8 cellular contexts compared by ENCODE assay signal in the genomic region with DNA sequence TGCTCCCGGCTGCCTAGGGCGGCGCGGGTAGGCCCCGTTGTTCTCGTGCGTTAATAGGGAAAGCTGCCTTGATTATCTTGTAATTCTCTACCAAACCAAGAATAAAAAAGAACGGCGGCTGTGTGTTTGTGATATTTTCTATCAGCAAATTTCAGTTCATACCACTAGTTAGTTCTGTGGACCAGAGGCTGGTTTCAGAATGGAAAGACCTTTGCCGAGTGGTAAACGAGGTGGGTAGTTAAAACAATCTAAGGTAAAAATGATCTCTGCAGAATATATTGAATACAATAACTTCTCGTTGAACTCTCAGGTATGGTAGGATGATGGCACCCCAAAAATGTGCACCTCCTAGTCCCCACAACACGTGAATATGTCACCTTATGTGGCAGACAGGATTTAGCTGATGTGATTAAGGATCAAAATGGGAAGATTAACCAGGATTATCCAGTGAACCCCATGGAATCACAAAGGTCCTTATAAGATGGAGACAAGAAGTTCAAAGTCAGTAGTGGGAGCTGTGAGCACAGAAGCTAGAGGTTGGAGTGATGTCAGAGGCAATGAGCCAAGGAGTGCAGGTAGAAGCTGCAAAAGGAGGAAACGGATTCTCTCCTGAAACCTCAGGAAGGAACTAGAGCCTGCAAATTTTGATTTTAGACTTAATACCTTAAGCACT. TPM values are rescaled to one million over a fixed set of nuclear protein-coding genes. Genes with fewer than 3 reads are reported as not detected.
DNase-seq lines count a peak whose midpoint lies in the region; ATAC-seq and TF ChIP-seq lines count a peak whose summit lies in the region.

No MANE protein-coding gene starts in this region.

- DNase-seq in DND-41 (no peak), kidney glomerular epithelial cell (lab: John Stamatoyannopoulos, UW) (peak; percentile 51), SHP77 (lab: John Stamatoyannopoulos, UW) (no peak)

- H3K4me3 ChIP-seq in DND-41 (ENCODE audit: low read depth in 1 of 2, low read length in 2 of 2) = peak overlapping the region; percentile 64 to 76

- H3K36me3 Mint-ChIP-seq in activated naive CD8-positive, alpha-beta T cell = no peaks in the 10 kb centered on the region

- no peaks in the 10 kb centered on the region for H3K27me3 ChIP-seq in DND-41 (ENCODE audit: insufficient read depth, low read length, poor library complexity)

- H3K27ac Mint-ChIP-seq in activated naive CD8-positive, alpha-beta T cell = peak overlapping the region; percentile 87

- no peaks in the 10 kb centered on the region for H3K27me3 Mint-ChIP-seq in activated naive CD8-positive, alpha-beta T cell

- TF ChIP-seq CTCF in DND-41 (IDR thresholded peaks at IDR 0.05; ENCODE audit: borderline replicate concordance, extremely low read depth, low read length, poor library complexity, severe bottlenecking) = no peak

- H3K27ac ChIP-seq in DND-41 (ENCODE audit: low read length) (peak overlapping the region; percentile 60), temporal lobe (ENCODE audit: low read depth, low read length) (peak overlapping the region; percentile 54)

- no peaks in the 10 kb centered on the region for H3K9me3 ChIP-seq in DND-41 (ENCODE audit: insufficient read depth, low read length, severe bottlenecking)

- H4K20me1 ChIP-seq in DND-41 (ENCODE audit: insufficient read depth, low read length) = no peaks in the 10 kb centered on the region

- H3K36me3 ChIP-seq in DND-41 (ENCODE audit: insufficient read depth, low read length) = peaks cover 5% of the 10 kb centered on the region; the same call in 1 of the 2 replicates

- H3K4me3 Mint-ChIP-seq in activated naive CD8-positive, alpha-beta T cell = peak overlapping the region; percentile 88

- peak overlapping the region; percentile 96 for H3K9ac ChIP-seq in DND-41 (ENCODE audit: low read depth, low read length)

- H3K79me2 ChIP-seq in DND-41 (ENCODE audit: insufficient read depth, low read length) = peaks cover 39% of the 10 kb centered on the region

- ATAC-seq in DND-41 (ENCODE audit: insufficient read depth, low read depth) (no peak), HG03378 (IDR thresholded peaks at IDR 0.05; ENCODE audit: unreplicated experiment) (peak; percentile 2), HG02973 (IDR thresholded peaks at IDR 0.05; ENCODE audit: unreplicated experiment) (no peak), HG03571 (IDR thresholded peaks at IDR 0.05; ENCODE audit: unreplicated experiment) (no peak)

- peak overlapping the region; percentile 99 for H3K4me2 ChIP-seq in DND-41 (ENCODE audit: insufficient read depth, low read length)

- H3K4me1 Mint-ChIP-seq in activated naive CD8-positive, alpha-beta T cell (ENCODE audit: low read depth) = peaks cover 45% of the 10 kb centered on the region

- H2AFZ ChIP-seq in DND-41 (ENCODE audit: low read depth, low read length) = peak overlapping the region; percentile 91

- peaks cover 40% of the 10 kb centered on the region for H3K4me1 ChIP-seq in DND-41 (ENCODE audit: insufficient read depth, low read length)

- H3K9me3 Mint-ChIP-seq in activated naive CD8-positive, alpha-beta T cell (ENCODE audit: low read depth) = no peaks in the 10 kb centered on the region

RNA-seq across cellular contexts. Expression of gene CFAP97, which starts 0.6 kb away (rescaled TPM):
- total RNA-seq in temporal lobe = 49.7 TPM

RNA-seq across cellular contexts. Expression of gene SNX25, which starts 5.0 kb away (rescaled TPM):
- 33.2 TPM for total RNA-seq in temporal lobe
